9 cellular contexts compared by ENCODE assay signal in the genomic region with DNA sequence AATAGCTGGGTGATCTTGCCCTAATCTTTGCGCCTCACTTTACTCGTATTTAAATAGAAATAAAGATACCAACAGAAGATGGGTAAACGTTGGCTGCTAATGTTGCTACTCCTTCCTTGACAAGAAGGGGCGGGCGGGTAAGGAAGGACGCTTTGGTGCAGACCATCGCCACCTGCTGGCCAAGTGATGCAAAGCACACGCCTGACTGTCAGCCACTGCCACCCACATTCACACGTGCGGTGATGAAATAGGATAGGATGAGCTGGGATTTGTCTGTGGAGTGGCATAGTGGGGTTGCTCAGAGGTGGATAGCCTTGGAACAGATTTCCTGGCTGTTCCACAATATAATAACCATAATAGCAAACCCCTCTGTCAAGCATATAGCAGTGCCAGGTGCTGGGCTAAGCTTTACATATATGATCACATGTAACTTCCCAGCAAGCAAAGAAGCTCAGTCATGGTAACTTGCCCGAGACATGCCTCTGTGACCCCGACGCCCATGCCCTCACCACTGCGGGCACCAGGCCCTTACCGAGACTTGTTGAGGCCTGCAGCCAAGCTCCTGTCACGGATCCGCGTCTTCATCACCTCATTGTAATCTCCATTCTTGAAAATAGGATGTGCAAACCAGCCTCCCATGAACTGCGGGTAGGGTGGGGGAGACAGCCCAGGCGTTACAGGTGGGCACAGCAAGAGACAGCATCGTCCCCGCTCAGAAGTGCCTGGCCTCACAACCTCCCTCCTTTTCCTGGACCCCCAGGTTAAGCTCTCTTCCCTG. TPM values are rescaled to one million over a fixed set of nuclear protein-coding genes. Genes with fewer than 3 reads are reported as not detected.
DNase-seq lines count a peak whose midpoint lies in the region; ATAC-seq and TF ChIP-seq lines count a peak whose summit lies in the region.
"Had no signal": no experiment of that assay in that cellular context is flagged by ENCODE, and none has a peak within 500 bp of the region (broad histone marks: within the 10 kb centered on the region; RNA-seq: fewer than 3 reads in every experiment).

No MANE protein-coding gene starts in this region.

- 54 to 76% methylated on average over 6 to 22 of the region's 22 CpGs for WGBS in endodermal cell (ENCODE audit: insufficient coverage in 1 of 2, insufficient read length in 1 of 2), 2 experiments

- H3K27ac Mint-ChIP-seq in CD4-positive, alpha-beta T cell, result no peak overlapping the region
- H3K27ac Mint-ChIP-seq in endodermal cell, result no peak overlapping the region

- H3K9me3 Mint-ChIP-seq in CD4-positive, alpha-beta T cell, result no peaks in the 10 kb centered on the region
- peaks cover 29% of the 10 kb centered on the region for H3K9me3 Mint-ChIP-seq in endodermal cell

- no peaks in the 10 kb centered on the region for H3K27me3 Mint-ChIP-seq in CD4-positive, alpha-beta T cell
- peaks cover 2% of the 10 kb centered on the region for H3K27me3 Mint-ChIP-seq in endodermal cell (ENCODE audit: insufficient read depth)

- H3K4me3 ChIP-seq in NT2/D1 (ENCODE audit: insufficient read length, low read depth), result no peak overlapping the region
- no peak overlapping the region for H3K4me3 ChIP-seq in endodermal cell (ENCODE audit: low read length)
- no peak overlapping the region for H3K4me3 ChIP-seq in mucosa of descending colon
- H3K4me3 ChIP-seq: SK-N-MC had no signal

- H3K36me3 Mint-ChIP-seq in CD4-positive, alpha-beta T cell (ENCODE audit: low read depth), result no peaks in the 10 kb centered on the region
- H3K36me3 Mint-ChIP-seq in endodermal cell (ENCODE audit: low read depth), result peaks cover 4% of the 10 kb centered on the region

- H3K4me3 Mint-ChIP-seq in CD4-positive, alpha-beta T cell, result no peak overlapping the region
- H3K4me3 Mint-ChIP-seq in endodermal cell, result no peak overlapping the region

- no peak overlapping the region for H3K9ac ChIP-seq in NT2/D1 (ENCODE audit: insufficient read length, low read depth)
- H3K9ac ChIP-seq in endodermal cell (ENCODE audit: extremely low read depth, low read length, poor library complexity, severe bottlenecking), result no peak overlapping the region

- peak; percentile 64 to 78 (median 66) for DNase-seq in CD4-positive, alpha-beta T cell
- DNase-seq in HS-5 (ENCODE audit: low read depth), result peak; percentile 41
- DNase-seq in NT2/D1 (ENCODE audit: low read depth, low spot score), result peak; percentile 67
- DNase-seq in activated CD8-positive, alpha-beta memory T cell treated with anti-CD3 and anti-CD28 coated beads for 48 hours (ENCODE audit: low read depth in 2 of 3, low spot score in 2 of 3), result peak; percentile 47 to 66 (median 54)
- DNase-seq in endodermal cell, result peak; percentile 94
- peak; percentile 74 to 82 (median 80) for DNase-seq in mucosa of descending colon
- DNase-seq in stimulated activated CD8-positive, alpha-beta memory T cell treated with anti-CD3 and anti-CD28 coated beads, Interleukin-7, amount 100 ng/mL, for 1 hour (ENCODE audit: low read depth in 2 of 2), result peak; percentile 56 to 58

- CTCF ChIA-PET in CD4-positive, alpha-beta T cell (lab: Charles Lee), result interaction anchor here (0.6 to 2.5 kb wide), 10 partner anchors 9 to 809 kb away, joined by 3 to 8 read pairs (median 4); no protein-coding TSS in a partner anchor

- peak; percentile 97 for TF ChIP-seq CTCF in CD4-positive, alpha-beta T cell (IDR thresholded peaks at IDR 0.05)
- peak; percentile 97 for TF ChIP-seq CTCF in endodermal cell (conservative IDR thresholded peaks at IDR 0.05)
- peak; percentile 84 for TF ChIP-seq CTCF in mucosa of descending colon (IDR thresholded peaks at IDR 0.05)

- peak; percentile 88 for ATAC-seq in CD4-positive, alpha-beta T cell (ENCODE audit: poor library complexity)
- peak; percentile 74 for ATAC-seq in GM19455 (IDR thresholded peaks at IDR 0.05; ENCODE audit: unreplicated experiment)
- ATAC-seq in mucosa of descending colon, result peak; percentile 97

- H3K36me3 ChIP-seq in NT2/D1 (ENCODE audit: insufficient read depth, insufficient read length, low read length) (no peaks in the 10 kb centered on the region), endodermal cell (ENCODE audit: control insufficient read depth, insufficient read depth, low read length) (no peaks in the 10 kb centered on the region), mucosa of descending colon (ENCODE audit: low read depth) (no peaks in the 10 kb centered on the region)

- no peaks in the 10 kb centered on the region for H3K27me3 ChIP-seq in CD4-positive, alpha-beta T cell (ENCODE audit: control insufficient read depth, insufficient read depth, low read length)
- no peaks in the 10 kb centered on the region for H3K27me3 ChIP-seq in NT2/D1 (ENCODE audit: insufficient read depth, insufficient read length)
- no peaks in the 10 kb centered on the region for H3K27me3 ChIP-seq in endodermal cell (ENCODE audit: control insufficient read depth, insufficient read depth, low read length, poor library complexity, severe bottlenecking)

- POLR2A ChIA-PET in CD4-positive, alpha-beta T cell (lab: Charles Lee), result interaction anchor here (0.9 kb wide), 1 partner anchor 57 kb away, joined by 5 read pairs; no protein-coding TSS in a partner anchor

- no peaks in the 10 kb centered on the region for H3K4me1 ChIP-seq in NT2/D1 (ENCODE audit: insufficient read depth, insufficient read length)
- H3K4me1 ChIP-seq in endodermal cell (ENCODE audit: control insufficient read depth, insufficient read depth, low read length), result no peaks in the 10 kb centered on the region
- no peaks in the 10 kb centered on the region for H3K4me1 ChIP-seq in mucosa of descending colon (ENCODE audit: low read depth)

- peaks cover 12% of the 10 kb centered on the region for H3K4me1 Mint-ChIP-seq in CD4-positive, alpha-beta T cell (ENCODE audit: low read depth)
- H3K4me1 Mint-ChIP-seq in endodermal cell, result no peaks in the 10 kb centered on the region

- peaks cover 6% of the 10 kb centered on the region for H3K9me3 ChIP-seq in CD4-positive, alpha-beta T cell (ENCODE audit: control insufficient read depth, low read length)
- H3K9me3 ChIP-seq in NT2/D1 (ENCODE audit: insufficient read depth, low read length), result peaks cover 35% of the 10 kb centered on the region
- H3K9me3 ChIP-seq in endodermal cell (ENCODE audit: control insufficient read depth, low read length), result peaks cover 30% of the 10 kb centered on the region
- peaks cover 18% of the 10 kb centered on the region for H3K9me3 ChIP-seq in mucosa of descending colon

- intact Hi-C loops in CD4-positive, alpha-beta T cell (cut with DNase I, micrococcal nuclease), result loop anchor here (1.0 to 2.0 kb wide), 2 partner anchors 808 to 809 kb away; no protein-coding TSS in a partner anchor
- intact Hi-C loops in mucosa of descending colon (cut with DNase I, micrococcal nuclease), result no loop called here

- H3K27ac ChIP-seq in CD4-positive, alpha-beta T cell (ENCODE audit: low read depth, low read length), result no peak overlapping the region
- no peak overlapping the region for H3K27ac ChIP-seq in endodermal cell (ENCODE audit: low read depth, low read length)
- H3K27ac ChIP-seq: SK-N-MC had no signal

RNA-seq across cellular contexts. Expression of a gene that starts 39.3 kb away (rescaled TPM):
- total RNA-seq in CD4-positive, alpha-beta T cell, result under 1 TPM in 1 of 2 experiments, not detected in 1; 0.06 TPM
- total RNA-seq in endodermal cell (under 1 TPM; 0.11 TPM), mucosa of descending colon (under 1 TPM; 0.09 to 0.19 (median 0.09) TPM)
- polyA plus RNA-seq in endodermal cell (2013, experiment 1 of 2), result not detected
- polyA plus RNA-seq in endodermal cell (2013, experiment 2 of 2), result not detected

RNA-seq across cellular contexts. Expression of a gene that starts 56.0 kb away (rescaled TPM):
- total RNA-seq in CD4-positive, alpha-beta T cell, result 100 to 1,000 TPM; 143 to 150 TPM
- total RNA-seq in endodermal cell (10 to 100 TPM; 81.0 to 81.6 TPM), mucosa of descending colon (100 to 1,000 TPM in 1 of 3 donors, 10 to 100 TPM in 2; 87.8 to 110 (median 94.9) TPM)
- polyA plus RNA-seq in endodermal cell (2013, experiment 1 of 2), result 96.1 TPM
- 91.2 TPM for polyA plus RNA-seq in endodermal cell (2013, experiment 2 of 2)

Comparison
In these comparisons a context has a peak if more than half of its experiments do, and no peak if none do; other contexts are left out.
1. DNase-seq: peak in every context shown above with its lines; median percentile 94 in endodermal cell; 80 in mucosa of descending colon; 67 in NT2/D1; 66 in CD4-positive, alpha-beta T cell; 57 in stimulated activated CD8-positive, alpha-beta memory T cell treated with anti-CD3 and anti-CD28 coated beads, Interleukin-7, amount 100 ng/mL, for 1 hour; 54 in activated CD8-positive, alpha-beta memory T cell treated with anti-CD3 and anti-CD28 coated beads for 48 hours; 41 in HS-5.
2. intact Hi-C loops: an anchor here in CD4-positive, alpha-beta T cell (1.0 to 2.0 kb wide); none called in mucosa of descending colon.